ENCODE assay signal across 1 cellular context in the genomic region with DNA sequence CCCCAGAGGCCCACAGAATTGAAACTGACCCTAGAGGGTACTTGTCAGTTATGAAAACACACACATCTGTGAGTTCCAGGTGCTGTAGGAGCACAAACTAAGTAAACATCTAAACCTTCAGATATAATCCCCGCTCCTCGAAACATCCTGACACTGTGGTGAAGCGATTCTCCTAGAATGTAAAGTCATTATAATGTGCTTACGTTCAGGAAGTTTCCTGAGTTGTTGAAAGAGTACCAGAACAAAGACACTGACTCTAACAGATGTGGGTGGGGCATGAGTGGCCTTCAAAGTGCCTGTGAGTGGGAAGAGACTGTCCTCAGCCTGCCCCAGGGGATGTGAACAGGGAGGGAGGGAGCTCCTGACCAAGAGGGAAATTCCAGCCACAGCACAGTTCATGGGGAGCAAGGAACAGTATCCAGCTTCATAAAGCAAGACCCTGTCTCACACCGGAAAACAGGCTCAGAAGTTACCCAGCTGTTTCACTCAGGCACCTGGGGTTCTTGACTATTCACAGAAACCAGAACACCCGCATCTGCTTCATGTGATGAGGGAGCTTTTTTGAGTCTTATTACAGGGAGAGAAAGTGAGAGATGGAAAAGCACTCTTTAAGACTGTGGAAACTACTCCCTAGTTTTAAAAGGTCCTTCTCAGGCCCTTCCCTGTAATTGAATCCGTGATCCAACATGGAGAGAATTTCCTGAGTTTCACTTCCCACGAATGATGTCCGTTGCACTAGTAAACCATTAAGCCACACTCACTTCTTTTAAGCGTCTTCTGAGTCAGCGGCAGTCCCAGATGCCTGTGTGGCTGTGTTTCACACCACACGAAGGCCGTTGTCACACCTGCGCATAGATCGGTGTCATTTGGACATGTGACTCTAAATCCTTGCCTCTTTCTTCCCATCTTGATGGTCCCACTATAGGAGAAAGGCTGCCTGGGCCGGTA.
TF ChIP-seq lines count a peak whose summit lies in the region.

No MANE protein-coding gene starts in this region.

TF ChIP-seq in GM12878, 131 proteins besides CTCF, POLR2A, EP300 and RAD21 (continued from another document):
- peak; percentile 63 for TF ChIP-seq PBX3 (IDR thresholded peaks at IDR 0.05; ENCODE audit: insufficient replicate concordance, low read depth, low read length)
- peak; percentile 73 for TF ChIP-seq CREM (IDR thresholded peaks at IDR 0.05; ENCODE audit: low read depth)
- no peak for TF ChIP-seq MXI1 (IDR thresholded peaks at IDR 0.05; ENCODE audit: low read depth, low read length)
- TF ChIP-seq ZBTB40 (IDR thresholded peaks at IDR 0.05; ENCODE audit: borderline replicate concordance), result no peak
- no peak for TF ChIP-seq KAT2A (conservative IDR thresholded peaks at IDR 0.05; ENCODE audit: control insufficient read depth, low read depth, low read length)
- TF ChIP-seq FOXM1 (IDR thresholded peaks at IDR 0.05; ENCODE audit: low read depth, low read length), result peak; percentile 80
- TF ChIP-seq HDGF (IDR thresholded peaks at IDR 0.05), result peak; percentile 65
- TF ChIP-seq BMI1 (IDR thresholded peaks at IDR 0.05; ENCODE audit: borderline replicate concordance), result peak; percentile 67
- 0 out of 2 replicates have a peak, but pooled peaks have one; percentile 56 for TF ChIP-seq ZBTB4 (CRISPR knock-in tag; IDR thresholded peaks at IDR 0.05)
- peak; percentile 82 for TF ChIP-seq MYB (IDR thresholded peaks at IDR 0.05; ENCODE audit: borderline replicate concordance, low read depth, low read length)
- TF ChIP-seq NBN (IDR thresholded peaks at IDR 0.05), result peak; percentile 87
- peak; percentile 64; the same call in 1 of the 2 replicates for TF ChIP-seq TCF7 (IDR thresholded peaks at IDR 0.05; ENCODE audit: borderline replicate concordance)
- peak; percentile 58 for TF ChIP-seq ATF7 (IDR thresholded peaks at IDR 0.05; ENCODE audit: low read depth)
- no peak for TF ChIP-seq SUPT20H (IDR thresholded peaks at IDR 0.05; ENCODE audit: borderline replicate concordance, control insufficient read depth, low read depth, low read length)
- peak; percentile 54; the same call in 1 of the 2 replicates for TF ChIP-seq CBFB (IDR thresholded peaks at IDR 0.05; ENCODE audit: low read depth)
- TF ChIP-seq NFIC (IDR thresholded peaks at IDR 0.05; ENCODE audit: low read depth, low read length), result peak; percentile 90
- TF ChIP-seq RBBP5 (conservative IDR thresholded peaks at IDR 0.05), result no peak
